Comparison of ENCODE assay signal across 15 cellular contexts in genomic region chr15:58249646-58250312, GRCh38.
A peak's percentile ranks its signal among the peaks of the same experiment; 100 is the strongest.
DNase-seq lines count a peak whose midpoint lies in the region; ATAC-seq and TF ChIP-seq lines count a peak whose summit lies in the region.
"Had no signal": no experiment of that assay in that cellular context is flagged by ENCODE, and none has a peak within 500 bp of the region (broad histone marks: within the 10 kb centered on the region; RNA-seq: fewer than 3 reads in every experiment).

No MANE protein-coding gene starts in this region.

- H3K9ac ChIP-seq in SK-N-SH (no peak overlapping the region), skeletal muscle tissue (ENCODE audit: low read depth in 1 of 3, low read length in 3 of 3) (peak overlapping the region in 1 of 3 donors; percentile 51)

- POLR2A ChIA-PET in SK-N-SH (lab: Yijun Ruan, JAX) = no interaction called here

- no peaks in the 10 kb centered on the region for H3K79me2 ChIP-seq in SK-N-SH (ENCODE audit: insufficient read depth)

- peak; percentile 75 for ATAC-seq in activated naive CD8-positive, alpha-beta T cell treated with anti-CD3 and anti-CD28 coated beads, Interleukin-2, amount 50 U/mL, for 24 hours
- ATAC-seq: left lung had no signal

- H2AFZ ChIP-seq in SK-N-SH (ENCODE audit: low read depth) = no peak overlapping the region

- no peak for TF ChIP-seq CTCF in SK-N-SH (IDR thresholded peaks at IDR 0.05)

- H3K36me3 ChIP-seq in SK-N-SH (replicated peaks in 1 of 2; ENCODE audit: control insufficient read depth in 1 of 2, insufficient read depth in 2 of 2, low read length in 1 of 2) (no peaks in the 10 kb centered on the region), skeletal muscle tissue (ENCODE audit: control insufficient read depth in 3 of 3, insufficient read depth in 3 of 3, low read length in 3 of 3) (no peaks in the 10 kb centered on the region)
- H3K36me3 ChIP-seq: left lung had no signal

- WGBS in SK-N-SH (ENCODE audit: low lambda C conversion rate) = 50% methylated on average over 8 of the region's 8 CpGs

- no peaks in the 10 kb centered on the region for H3K36me3 Mint-ChIP-seq in activated naive CD4-positive, alpha-beta T cell treated with anti-CD3 and anti-CD28 coated beads, Interleukin-2, amount 50 U/mL, for 24 hours
- H3K36me3 Mint-ChIP-seq in activated naive CD8-positive, alpha-beta T cell treated with anti-CD3 and anti-CD28 coated beads, Interleukin-2, amount 50 U/mL, for 24 hours (ENCODE audit: low read depth) = no peaks in the 10 kb centered on the region

- peak overlapping the region; percentile 83 for H3K27ac Mint-ChIP-seq in activated naive CD4-positive, alpha-beta T cell treated with anti-CD3 and anti-CD28 coated beads, Interleukin-2, amount 50 U/mL, for 24 hours
- H3K27ac Mint-ChIP-seq in activated naive CD8-positive, alpha-beta T cell treated with anti-CD3 and anti-CD28 coated beads, Interleukin-2, amount 50 U/mL, for 24 hours = peak overlapping the region; percentile 19
- H3K27ac Mint-ChIP-seq: progenitor cell of endocrine pancreas had no signal

- CTCF ChIA-PET in SK-N-SH (lab: Yijun Ruan, JAX) = no interaction called here

- peak overlapping the region in 1 of 2 experiments; percentile 55; a peak in 1 of 4 replicates for H3K27ac ChIP-seq in SK-N-SH (ENCODE audit: low read depth in 2 of 2, low read length in 1 of 2)
- peak overlapping the region; percentile 91 for H3K27ac ChIP-seq in skeletal muscle tissue (ENCODE audit: low read depth, low read length)
- H3K27ac ChIP-seq: left lung had no signal

- H3K9me3 ChIP-seq in SK-N-SH = no peaks in the 10 kb centered on the region
- peaks cover 0 to 2% (median 0%) of the 10 kb centered on the region in 3 donors for H3K9me3 ChIP-seq in skeletal muscle tissue (ENCODE audit: control insufficient read depth in 3 of 3, low read length in 3 of 3)
- H3K9me3 ChIP-seq: left lung had no signal

- no peaks in the 10 kb centered on the region for H4K20me1 ChIP-seq in SK-N-SH (ENCODE audit: insufficient read depth)

- H3K9me3 Mint-ChIP-seq in activated naive CD4-positive, alpha-beta T cell treated with anti-CD3 and anti-CD28 coated beads, Interleukin-2, amount 50 U/mL, for 24 hours = no peaks in the 10 kb centered on the region
- H3K9me3 Mint-ChIP-seq in activated naive CD8-positive, alpha-beta T cell treated with anti-CD3 and anti-CD28 coated beads, Interleukin-2, amount 50 U/mL, for 24 hours = no peaks in the 10 kb centered on the region

- H3K27me3 Mint-ChIP-seq in activated naive CD4-positive, alpha-beta T cell treated with anti-CD3 and anti-CD28 coated beads, Interleukin-2, amount 50 U/mL, for 24 hours = no peaks in the 10 kb centered on the region
- peaks cover 5% of the 10 kb centered on the region for H3K27me3 Mint-ChIP-seq in activated naive CD8-positive, alpha-beta T cell treated with anti-CD3 and anti-CD28 coated beads, Interleukin-2, amount 50 U/mL, for 24 hours

- no peaks in the 10 kb centered on the region for H3K9me2 ChIP-seq in SK-N-SH

- no peaks in the 10 kb centered on the region; the same call in 1 of the 2 replicates for H3K27me3 ChIP-seq in SK-N-SH (ENCODE audit: insufficient read depth)
- no peaks in the 10 kb centered on the region for H3K27me3 ChIP-seq in skeletal muscle tissue (ENCODE audit: control insufficient read depth in 3 of 3, insufficient read depth in 3 of 3, low read length in 3 of 3)
- H3K27me3 ChIP-seq: left lung had no signal

- peaks cover 22% of the 10 kb centered on the region for H3K4me1 Mint-ChIP-seq in activated naive CD4-positive, alpha-beta T cell treated with anti-CD3 and anti-CD28 coated beads, Interleukin-2, amount 50 U/mL, for 24 hours
- peaks cover 16% of the 10 kb centered on the region for H3K4me1 Mint-ChIP-seq in activated naive CD8-positive, alpha-beta T cell treated with anti-CD3 and anti-CD28 coated beads, Interleukin-2, amount 50 U/mL, for 24 hours

- peak overlapping the region; percentile 84 for H3K4me3 Mint-ChIP-seq in activated naive CD4-positive, alpha-beta T cell treated with anti-CD3 and anti-CD28 coated beads, Interleukin-2, amount 50 U/mL, for 24 hours
- peak overlapping the region; percentile 71 for H3K4me3 Mint-ChIP-seq in activated naive CD8-positive, alpha-beta T cell treated with anti-CD3 and anti-CD28 coated beads, Interleukin-2, amount 50 U/mL, for 24 hours

- H3K4me1 ChIP-seq in SK-N-SH (ENCODE audit: control insufficient read depth in 1 of 2, insufficient read depth in 2 of 2, low read depth in 1 of 2, low read length in 1 of 2) = peaks cover 0 to 17% of the 10 kb centered on the region in 2 experiments; a peak in 2 of 4 replicates
- H3K4me1 ChIP-seq in skeletal muscle tissue (ENCODE audit: control insufficient read depth in 3 of 3, insufficient read depth in 3 of 3, low read length in 3 of 3) = peaks cover 27 to 54% (median 39%) of the 10 kb centered on the region in 3 donors

- peak in 1 of 2 experiments; percentile 75; a peak in 2 of 4 replicates for TF ChIP-seq EP300 in SK-N-SH (IDR thresholded peaks at IDR 0.05; ENCODE audit: borderline replicate concordance in 1 of 2, low read depth in 1 of 2, low read length in 1 of 2)

- no peak overlapping the region for H3K4me2 ChIP-seq in SK-N-SH

- H3F3A ChIP-seq in SK-N-SH (replicated peaks; ENCODE audit: insufficient read depth) = no peaks in the 10 kb centered on the region

- DNase-seq in activated naive CD4-positive, alpha-beta T cell (lab: John Stamatoyannopoulos, UW) = no peak
- no peak for DNase-seq in SK-N-SH
- DNase-seq in activated naive CD8-positive, alpha-beta T cell treated with anti-CD3 and anti-CD28 coated beads, Interleukin-2, amount 50 U/mL, for 24 hours = no peak
- no peak for DNase-seq in stimulated activated CD8-positive, alpha-beta memory T cell treated with anti-CD3 and anti-CD28 coated beads, Interleukin-4, amount 100 ng/mL, for 48 hours
- DNase-seq in activated effector memory CD4-positive, alpha-beta T cell treated with Interleukin-2 at 50 U/mL for 16 hours = no peak
- no peak for DNase-seq in SIG-M5 treated with dmso at 0.1 percent for 504 hours (lab: John Stamatoyannopoulos, UW; ENCODE audit: unreplicated experiment)
- DNase-seq: caudate nucleus; left lung; NCI-H2171; NCI-H748 treated with DMSO at 0.1 percent for 48 hours; RPMI8226; stimulated activated CD4-positive, alpha-beta T cell treated with anti-CD3 and anti-CD28 coated beads, Interleukin-12 subunit alpha, Interleukin-12 subunit beta, amount 100 ng/mL, for 4 hours had no signal

- H3K4me3 ChIP-seq in SK-N-SH (ENCODE audit: low read depth in 2 of 2, low read length in 1 of 2) (no peak overlapping the region), skeletal muscle tissue (ENCODE audit: low read length in 3 of 3) (no peak overlapping the region)
- H3K4me3 ChIP-seq: left lung had no signal

- no peak for TF ChIP-seq RAD21 in SK-N-SH (IDR thresholded peaks at IDR 0.05; ENCODE audit: low read length)

TF ChIP-seq in SK-N-SH, 30 proteins besides CTCF, POLR2A, EP300 and RAD21:
- TF ChIP-seq TEAD4 (IDR thresholded peaks at IDR 0.05; ENCODE audit: borderline replicate concordance, insufficient read depth) = no peak
- no peak for TF ChIP-seq ELF1 (IDR thresholded peaks at IDR 0.05)
- 0 out of 2 replicates have a peak, but pooled peaks have one; percentile 18 for TF ChIP-seq RCOR1 (IDR thresholded peaks at IDR 0.05; ENCODE audit: low read length)
- peak; percentile 62 for TF ChIP-seq GATA2 (CRISPR knock-in tag; IDR thresholded peaks at IDR 0.05)
